ENCODE assay signal across 13 cellular contexts in genomic region chr19:789473-790052, GRCh38. TPM values are rescaled to one million over a fixed set of nuclear protein-coding genes. Genes with fewer than 3 reads are reported as not detected.
DNase-seq lines count a peak whose midpoint lies in the region; ATAC-seq, FAIRE-seq and TF ChIP-seq lines count a peak whose summit lies in the region.
"Had no signal": no experiment of that assay in that cellular context is flagged by ENCODE, and none has a peak within 500 bp of the region (broad histone marks: within the 10 kb centered on the region; RNA-seq: fewer than 3 reads in every experiment).

No MANE protein-coding gene starts in this region.

- no peaks in the 10 kb centered on the region for H3K79me2 ChIP-seq in HepG2 (ENCODE audit: insufficient read depth, low read length)

- BruUV-seq in Panc1 (replicated peaks; lab: Mats Ljungman, UMichigan) (no TSS peak), HepG2 (replicated peaks; lab: Mats Ljungman, UMichigan) (no TSS peak)

- peaks cover 6% of the 10 kb centered on the region for H3K36me3 Mint-ChIP-seq in endodermal cell (ENCODE audit: low read depth)
- H3K36me3 Mint-ChIP-seq in activated T-cell treated with anti-CD3 and anti-CD28 coated beads, Interleukin-2, amount 50 U/mL, for 24 hours (ENCODE audit: low read depth), result no peaks in the 10 kb centered on the region
- H3K36me3 Mint-ChIP-seq: IgD-negative memory B cell had no signal

- H3K27ac ChIP-seq in Panc1 (ENCODE audit: low read length) (peak overlapping the region; percentile 86), endodermal cell (ENCODE audit: low read depth, low read length) (peak overlapping the region; percentile 93), HepG2 (ENCODE audit: extremely low read length, insufficient read depth, low read length) (peak overlapping the region; percentile 89), suprapubic skin (peak overlapping the region; percentile 81)

- DNase-seq in Panc1 (ENCODE audit: low read depth, low spot score) (no peak), endodermal cell (no peak), HepG2 (ENCODE audit: low spot score) (peak; percentile 58), suprapubic skin (ENCODE audit: low spot score in 2 of 2) (no peak), HuH-7.5 (ENCODE audit: low spot score) (no peak), NCI-H2227 treated with DMSO at 0.1 percent for 48 hours (lab: John Stamatoyannopoulos, UW) (no peak)
- DNase-seq in activated T-cell treated with anti-CD3 and anti-CD28 coated beads, Interleukin-2, amount 50 U/mL, for 24 hours, result no peak
- DNase-seq: kidney glomerular epithelial cell, NCI-H446 had no signal

- peak overlapping the region; percentile 83 for H3K4me2 ChIP-seq in HepG2 (ENCODE audit: low read depth, low read length)

- peak in 1 of 2 experiments; percentile 22; a peak in 1 of 4 replicates for TF ChIP-seq EP300 in HepG2 (IDR thresholded peaks at IDR 0.05; ENCODE audit: low read depth in 2 of 2, low read length in 2 of 2)
- peak; percentile 61 for TF ChIP-seq EP300 in HepG2 (CRISPR knock-in tag; IDR thresholded peaks at IDR 0.05; ENCODE audit: borderline replicate concordance)
- no peak for TF ChIP-seq EP300 in suprapubic skin (IDR thresholded peaks at IDR 0.05)

- intact Hi-C loops in Panc1 (cut with micrococcal nuclease; ENCODE audit: unreplicated experiment), result no loop called here
- intact Hi-C loops in HepG2 (cut with micrococcal nuclease; ENCODE audit: unreplicated experiment), result loop anchor here (10.0 kb wide), 1 partner anchor 205 kb away; no protein-coding TSS in a partner anchor

- H3K27me3 ChIP-seq in Panc1 (ENCODE audit: control insufficient read depth, insufficient read depth, low read length) (no peaks in the 10 kb centered on the region), endodermal cell (ENCODE audit: control insufficient read depth, insufficient read depth, low read length, poor library complexity, severe bottlenecking) (no peaks in the 10 kb centered on the region), HepG2 (ENCODE audit: control insufficient read depth in 1 of 2, insufficient read depth in 2 of 2, low read length in 2 of 2) (no peaks in the 10 kb centered on the region), suprapubic skin (no peaks in the 10 kb centered on the region)

- H3K4me1 ChIP-seq in Panc1 (ENCODE audit: control insufficient read depth, insufficient read depth, low read length), result peaks cover 24% of the 10 kb centered on the region
- H3K4me1 ChIP-seq in endodermal cell (ENCODE audit: control insufficient read depth, insufficient read depth, low read length), result peaks cover 4% of the 10 kb centered on the region
- H3K4me1 ChIP-seq in HepG2 (ENCODE audit: insufficient read depth, low read length), result peaks cover 61% of the 10 kb centered on the region
- peaks cover 36% of the 10 kb centered on the region for H3K4me1 ChIP-seq in suprapubic skin

- H3K27me3 Mint-ChIP-seq in endodermal cell (ENCODE audit: insufficient read depth), result no peaks in the 10 kb centered on the region
- no peaks in the 10 kb centered on the region for H3K27me3 Mint-ChIP-seq in activated T-cell treated with anti-CD3 and anti-CD28 coated beads, Interleukin-2, amount 50 U/mL, for 24 hours
- H3K27me3 Mint-ChIP-seq: activated T-helper 17 cell treated with anti-CD3 and anti-CD28 coated beads, Interleukin-2, amount 50 U/mL, for 72 hours had no signal

- WGBS in endodermal cell (ENCODE audit: insufficient coverage in 1 of 2, insufficient read length in 1 of 2), 2 experiments, result 42 to 62% methylated on average over 20 to 21 of the region's 21 CpGs
- WGBS in HepG2 (ENCODE audit: low lambda C conversion rate), result 2% methylated on average over 21 of the region's 21 CpGs
- WGBS in suprapubic skin, result 51% methylated on average over 19 of the region's 21 CpGs

- H3K27ac Mint-ChIP-seq in endodermal cell, result peak overlapping the region; percentile 75
- H3K27ac Mint-ChIP-seq in activated T-cell treated with anti-CD3 and anti-CD28 coated beads, Interleukin-2, amount 50 U/mL, for 24 hours, result no peak overlapping the region
- H3K27ac Mint-ChIP-seq: activated T-helper 17 cell treated with anti-CD3 and anti-CD28 coated beads, Interleukin-2, amount 50 U/mL, for 72 hours; T-helper 1 cell treated with Interleukin-12 subunit alpha and Interleukin-12 subunit beta and Interleukin-4 antibody, amounts not matched to agents 30 μg/mL and 1 μg/mL, for 36 hours had no signal

- TF ChIP-seq RAD21 in HepG2 (CRISPR knock-in tag; IDR thresholded peaks at IDR 0.05), result no peak; the same call in 1 of the 2 replicates

- peak; percentile 74 for ATAC-seq in Panc1
- ATAC-seq in HepG2, result peak; percentile 81
- ATAC-seq in HG03565 (IDR thresholded peaks at IDR 0.05; ENCODE audit: unreplicated experiment), result no peak
- ATAC-seq: activated T-helper 17 cell treated with anti-CD3 and anti-CD28 coated beads, Interleukin-2, amount 50 U/mL, for 72 hours had no signal

- H3K9ac ChIP-seq in endodermal cell (ENCODE audit: extremely low read depth, low read length, poor library complexity, severe bottlenecking), result peak overlapping the region; percentile 4
- peak overlapping the region; percentile 68 for H3K9ac ChIP-seq in HepG2 (ENCODE audit: insufficient read depth, low read depth, low read length)

- no peak overlapping the region for H2AFZ ChIP-seq in HepG2 (ENCODE audit: low read length)

- in situ Hi-C loops in Panc1 (cut with HindIII; ENCODE audit: low pct_unique_long_range_greater_than_20kb, low sequenced_read_pairs) (no loop called here), HepG2 (cut with HindIII; ENCODE audit: extremely low pct_ligation_motif_present, low pct_unique_long_range_greater_than_20kb) (no loop called here)

- TF ChIP-seq CTCF in Panc1 (IDR thresholded peaks at IDR 0.05) (no peak), endodermal cell (conservative IDR thresholded peaks at IDR 0.05) (peak; percentile 10), HepG2 (CRISPR knock-in tag; IDR thresholded peaks at IDR 0.05) (no peak), suprapubic skin (IDR thresholded peaks at IDR 0.05) (no peak)

- H3K36me3 ChIP-seq in Panc1 (ENCODE audit: control insufficient read depth, insufficient read depth, low read length), result no peaks in the 10 kb centered on the region
- peaks cover 4% of the 10 kb centered on the region for H3K36me3 ChIP-seq in endodermal cell (ENCODE audit: control insufficient read depth, insufficient read depth, low read length)
- H3K36me3 ChIP-seq in HepG2 (replicated peaks in 1 of 2; ENCODE audit: control insufficient read depth in 1 of 2, insufficient read depth in 2 of 2, low read length in 2 of 2), result no peaks in the 10 kb centered on the region
- H3K36me3 ChIP-seq in suprapubic skin, result no peaks in the 10 kb centered on the region

- POLR2A ChIA-PET in Panc1 (lab: Charles Lee) (interaction anchor here (0.8 kb wide), 1 partner anchor 13 kb away, joined by 6 read pairs; no protein-coding TSS in a partner anchor), HepG2 (lab: Yijun Ruan, JAX) (interaction anchor here (0.8 to 2.5 kb wide), 7 partner anchors 9 to 265 kb away, joined by 3 to 16 read pairs (median 3); no protein-coding TSS in a partner anchor)

- FAIRE-seq in HepG2 (lab: Jason Lieb, UNC), result peak; percentile 81

- H3K9me3 Mint-ChIP-seq in endodermal cell, result peaks cover under 1% of the 10 kb centered on the region
- H3K9me3 Mint-ChIP-seq in activated T-cell treated with anti-CD3 and anti-CD28 coated beads, Interleukin-2, amount 50 U/mL, for 24 hours, result no peaks in the 10 kb centered on the region
- H3K9me3 Mint-ChIP-seq: activated T-helper 17 cell treated with anti-CD3 and anti-CD28 coated beads, Interleukin-2, amount 50 U/mL, for 72 hours; IgD-negative memory B cell; T-helper 1 cell treated with Interleukin-12 subunit alpha and Interleukin-12 subunit beta and Interleukin-4 antibody, amounts not matched to agents 30 μg/mL and 1 μg/mL, for 36 hours had no signal

- H4K20me1 ChIP-seq in HepG2 (ENCODE audit: insufficient read depth, low read length), result no peaks in the 10 kb centered on the region

- CTCF ChIA-PET in Panc1 (lab: Charles Lee) (no interaction called here), HepG2 (lab: Yijun Ruan, JAX; ENCODE audit: low intra/inter-chr PET ratio, low total read pairs) (interaction anchor here (2.1 kb wide), 1 partner anchor 19 kb away, joined by 9 read pairs; no protein-coding TSS in a partner anchor)

- H3K4me3 Mint-ChIP-seq in endodermal cell, result peak overlapping the region; percentile 1
- no peak overlapping the region for H3K4me3 Mint-ChIP-seq in activated T-cell treated with anti-CD3 and anti-CD28 coated beads, Interleukin-2, amount 50 U/mL, for 24 hours
- H3K4me3 Mint-ChIP-seq: activated T-helper 17 cell treated with anti-CD3 and anti-CD28 coated beads, Interleukin-2, amount 50 U/mL, for 72 hours; IgD-negative memory B cell; T-helper 1 cell treated with Interleukin-12 subunit alpha and Interleukin-12 subunit beta and Interleukin-4 antibody, amounts not matched to agents 30 μg/mL and 1 μg/mL, for 36 hours had no signal

- peaks cover 18% of the 10 kb centered on the region for H3K4me1 Mint-ChIP-seq in endodermal cell
- H3K4me1 Mint-ChIP-seq in activated T-cell treated with anti-CD3 and anti-CD28 coated beads, Interleukin-2, amount 50 U/mL, for 24 hours (ENCODE audit: low read depth), result no peaks in the 10 kb centered on the region
- H3K4me1 Mint-ChIP-seq: activated T-helper 17 cell treated with anti-CD3 and anti-CD28 coated beads, Interleukin-2, amount 50 U/mL, for 72 hours; IgD-negative memory B cell had no signal

- peak overlapping the region in 1 of 2 experiments; percentile 13; a peak in 1 of 4 replicates for H3K4me3 ChIP-seq in Panc1 (ENCODE audit: low read depth in 2 of 2, low read length in 2 of 2)
- H3K4me3 ChIP-seq in endodermal cell (ENCODE audit: low read length), result no peak overlapping the region
- peak overlapping the region; percentile 51 to 68 (median 61) for H3K4me3 ChIP-seq in HepG2 (replicated peaks in 1 of 3; ENCODE audit: insufficient read depth in 1 of 3, low read depth in 2 of 3, low read length in 3 of 3)
- H3K4me3 ChIP-seq in suprapubic skin, result peak overlapping the region; percentile 6

- H3K9me3 ChIP-seq in Panc1 (ENCODE audit: control insufficient read depth, insufficient read depth, low read depth, low read length), result no peaks in the 10 kb centered on the region
- H3K9me3 ChIP-seq in endodermal cell (ENCODE audit: control insufficient read depth, low read length), result no peaks in the 10 kb centered on the region
- H3K9me3 ChIP-seq in HepG2 (ENCODE audit: low read length), result no peaks in the 10 kb centered on the region
- H3K9me3 ChIP-seq in suprapubic skin, result no peaks in the 10 kb centered on the region

- TF ChIP-seq POLR2A in HepG2 (IDR thresholded peaks at IDR 0.05; ENCODE audit: insufficient read depth in 1 of 2, low read depth in 2 of 2, low read length in 2 of 2), result peak in 1 of 2 experiments; percentile 11; a peak in 1 of 4 replicates
- no peak for TF ChIP-seq POLR2A in suprapubic skin (IDR thresholded peaks at IDR 0.05)

RNA-seq across cellular contexts. Expression of gene PTBP1, which starts 7.7 kb away (rescaled TPM):
- 515 TPM for total RNA-seq in Panc1 (2021; ENCODE audit: unreplicated experiment)
- polyA plus RNA-seq in Panc1 (2012; ENCODE audit: insufficient read length), result 590 TPM
- total RNA-seq in endodermal cell, result 100 to 1,000 TPM; 647 to 694 TPM
- polyA plus RNA-seq in endodermal cell (2013, experiment 1 of 2), result 360 TPM
- polyA plus RNA-seq in endodermal cell (2013, experiment 2 of 2), result 328 TPM
- 188 and 195 TPM in 2 replicates for total RNA-seq in HepG2 (2016; rRNA removed; fragmentation: Illumina TruSeq; extraction: Trizol)
- total RNA-seq in HepG2 (2016; cell fraction: cytosol; rRNA removed; fragmentation: Illumina TruSeq; extraction: Trizol; ENCODE audit: low read depth), result 49.8 and 51.1 TPM in 2 replicates
- 161 and 198 TPM in 2 replicates for total RNA-seq in HepG2 (2016; cell fraction: insoluble cytoplasmic fraction; rRNA removed; fragmentation: Illumina TruSeq; extraction: Trizol)
- 106 and 109 TPM in 2 replicates for total RNA-seq in HepG2 (2016; cell fraction: membrane; rRNA removed; fragmentation: Illumina TruSeq; extraction: Trizol)
- total RNA-seq in HepG2 (2016; cell fraction: nucleus; rRNA removed; fragmentation: Illumina TruSeq; extraction: Trizol), result 117 and 125 TPM in 2 replicates
- 288 and 314 TPM in 2 replicates for polyA plus RNA-seq in HepG2 (2011; rRNA removed)
- 80.5 and 107 TPM in 2 replicates for polyA plus RNA-seq in HepG2 (2011; cell fraction: cytosol; rRNA removed)
- polyA plus RNA-seq in HepG2 (2011; cell fraction: nucleus; rRNA removed), result 339 and 475 TPM in 2 replicates
- polyA plus RNA-seq in HepG2 (2012), result 291 and 347 TPM in 2 replicates
- 51.1 and 55.1 TPM in 2 replicates for polyA plus RNA-seq in HepG2 (2016; cell fraction: cytosol; fragmentation: Illumina TruSeq; extraction: Trizol; ENCODE audit: low read depth)
- 208 and 235 TPM in 2 replicates for polyA plus RNA-seq in HepG2 (2016; cell fraction: insoluble cytoplasmic fraction; fragmentation: Illumina TruSeq; extraction: Trizol; ENCODE audit: low read depth)
- 112 TPM in 2 replicates for polyA plus RNA-seq in HepG2 (2016; cell fraction: membrane; fragmentation: Illumina TruSeq; extraction: Trizol; ENCODE audit: low read depth)
- 264 and 280 TPM in 2 replicates for polyA plus RNA-seq in HepG2 (2016; cell fraction: nucleus; fragmentation: Illumina TruSeq; extraction: Trizol; ENCODE audit: insufficient read depth, low read depth)
- polyA minus RNA-seq in HepG2 (2011; rRNA and poly(A)+ RNA removed; ENCODE audit: low replicate concordance), result 302 and 434 TPM in 2 replicates
- 155 and 182 TPM in 2 replicates for polyA minus RNA-seq in HepG2 (2011; cell fraction: cytosol; rRNA and poly(A)+ RNA removed)
- 142 and 164 TPM in 2 replicates for polyA minus RNA-seq in HepG2 (2011; cell fraction: nucleus; rRNA and poly(A)+ RNA removed)
- total RNA-seq in suprapubic skin, result 100 to 1,000 TPM; 152 to 227 (median 174) TPM

RNA-seq across cellular contexts. Expression of gene PLPPR3, which starts 32.2 kb away (rescaled TPM):
- total RNA-seq in Panc1 (2021; ENCODE audit: unreplicated experiment) (63.7 TPM), endodermal cell (100 to 1,000 TPM; 110 to 111 TPM), HepG2 (2016; rRNA removed; fragmentation: Illumina TruSeq; extraction: Trizol) (0.07 TPM in 1 of 2 replicates, not detected in the other), suprapubic skin (not detected)
- 123 TPM for polyA plus RNA-seq in Panc1 (2012; ENCODE audit: insufficient read length)
- 157 TPM for polyA plus RNA-seq in endodermal cell (2013, experiment 1 of 2)
- 150 TPM for polyA plus RNA-seq in endodermal cell (2013, experiment 2 of 2)
- not detected in 2 replicates for total RNA-seq in HepG2 (2016; cell fraction: cytosol; rRNA removed; fragmentation: Illumina TruSeq; extraction: Trizol; ENCODE audit: low read depth)
- 0.09 TPM in 1 of 2 replicates, not detected in the other for total RNA-seq in HepG2 (2016; cell fraction: insoluble cytoplasmic fraction; rRNA removed; fragmentation: Illumina TruSeq; extraction: Trizol)
- total RNA-seq in HepG2 (2016; cell fraction: membrane; rRNA removed; fragmentation: Illumina TruSeq; extraction: Trizol), result not detected in 2 replicates
- total RNA-seq in HepG2 (2016; cell fraction: nucleus; rRNA removed; fragmentation: Illumina TruSeq; extraction: Trizol), result not detected in 2 replicates
- polyA plus RNA-seq in HepG2 (2011; rRNA removed), result 0.16 and 0.17 TPM in 2 replicates
- 0.14 and 0.19 TPM in 2 replicates for polyA plus RNA-seq in HepG2 (2011; cell fraction: cytosol; rRNA removed)
- polyA plus RNA-seq in HepG2 (2011; cell fraction: nucleus; rRNA removed), result 0.19 and 0.34 TPM in 2 replicates
- polyA plus RNA-seq in HepG2 (2012), result 0.27 TPM in 1 of 2 replicates, not detected in the other
- not detected in 2 replicates for polyA plus RNA-seq in HepG2 (2016; cell fraction: cytosol; fragmentation: Illumina TruSeq; extraction: Trizol; ENCODE audit: low read depth)
- not detected in 2 replicates for polyA plus RNA-seq in HepG2 (2016; cell fraction: insoluble cytoplasmic fraction; fragmentation: Illumina TruSeq; extraction: Trizol; ENCODE audit: low read depth)
- polyA plus RNA-seq in HepG2 (2016; cell fraction: membrane; fragmentation: Illumina TruSeq; extraction: Trizol; ENCODE audit: low read depth), result not detected in 2 replicates
- polyA plus RNA-seq in HepG2 (2016; cell fraction: nucleus; fragmentation: Illumina TruSeq; extraction: Trizol; ENCODE audit: insufficient read depth, low read depth), result not detected in 2 replicates
- 0.16 and 0.22 TPM in 2 replicates for polyA minus RNA-seq in HepG2 (2011; rRNA and poly(A)+ RNA removed; ENCODE audit: low replicate concordance)
- not detected in 2 replicates for polyA minus RNA-seq in HepG2 (2011; cell fraction: cytosol; rRNA and poly(A)+ RNA removed)
- not detected in 2 replicates for polyA minus RNA-seq in HepG2 (2011; cell fraction: nucleus; rRNA and poly(A)+ RNA removed)
- total RNA-seq: activated T-helper 17 cell treated with anti-CD3 and anti-CD28 coated beads, Interleukin-2, amount 50 U/mL, for 72 hours had no signal
- polyA plus RNA-seq: IgD-negative memory B cell had no signal

RNA-seq across cellular contexts. Expression of gene AZU1, which starts 38.1 kb away (rescaled TPM):
- 5.8 TPM for total RNA-seq in Panc1 (2021; ENCODE audit: unreplicated experiment)
- 5.9 TPM for polyA plus RNA-seq in Panc1 (2012; ENCODE audit: insufficient read length)
- total RNA-seq in endodermal cell, result 1 to 10 TPM; 2.5 to 3.7 TPM
- polyA plus RNA-seq in endodermal cell (2013, experiment 1 of 2), result 1.2 TPM
- polyA plus RNA-seq in endodermal cell (2013, experiment 2 of 2), result 1.2 TPM
- total RNA-seq in HepG2 (2016; rRNA removed; fragmentation: Illumina TruSeq; extraction: Trizol), result not detected in 2 replicates
- total RNA-seq in HepG2 (2016; cell fraction: cytosol; rRNA removed; fragmentation: Illumina TruSeq; extraction: Trizol; ENCODE audit: low read depth), result not detected in 2 replicates
- not detected in 2 replicates for total RNA-seq in HepG2 (2016; cell fraction: insoluble cytoplasmic fraction; rRNA removed; fragmentation: Illumina TruSeq; extraction: Trizol)
- total RNA-seq in HepG2 (2016; cell fraction: membrane; rRNA removed; fragmentation: Illumina TruSeq; extraction: Trizol), result not detected in 2 replicates
- total RNA-seq in HepG2 (2016; cell fraction: nucleus; rRNA removed; fragmentation: Illumina TruSeq; extraction: Trizol), result not detected in 2 replicates
- polyA plus RNA-seq in HepG2 (2011; rRNA removed), result 0.08 TPM in 1 of 2 replicates, not detected in the other
- polyA plus RNA-seq in HepG2 (2011; cell fraction: cytosol; rRNA removed), result not detected in 2 replicates
- not detected in 2 replicates for polyA plus RNA-seq in HepG2 (2011; cell fraction: nucleus; rRNA removed)
- not detected in 2 replicates for polyA plus RNA-seq in HepG2 (2012)
- not detected in 2 replicates for polyA plus RNA-seq in HepG2 (2016; cell fraction: cytosol; fragmentation: Illumina TruSeq; extraction: Trizol; ENCODE audit: low read depth)
- not detected in 2 replicates for polyA plus RNA-seq in HepG2 (2016; cell fraction: insoluble cytoplasmic fraction; fragmentation: Illumina TruSeq; extraction: Trizol; ENCODE audit: low read depth)
- not detected in 2 replicates for polyA plus RNA-seq in HepG2 (2016; cell fraction: membrane; fragmentation: Illumina TruSeq; extraction: Trizol; ENCODE audit: low read depth)
- polyA plus RNA-seq in HepG2 (2016; cell fraction: nucleus; fragmentation: Illumina TruSeq; extraction: Trizol; ENCODE audit: insufficient read depth, low read depth), result not detected in 2 replicates
- not detected in 2 replicates for polyA minus RNA-seq in HepG2 (2011; rRNA and poly(A)+ RNA removed; ENCODE audit: low replicate concordance)
- not detected in 2 replicates for polyA minus RNA-seq in HepG2 (2011; cell fraction: cytosol; rRNA and poly(A)+ RNA removed)
- polyA minus RNA-seq in HepG2 (2011; cell fraction: nucleus; rRNA and poly(A)+ RNA removed), result not detected in 2 replicates
- total RNA-seq in suprapubic skin, result under 1 TPM in 1 of 4 donors, not detected in 3; 0.79 TPM
- polyA plus RNA-seq: IgD-negative memory B cell had no signal

RNA-seq across cellular contexts. Expression of gene MISP, which starts 38.7 kb away (rescaled TPM):
- total RNA-seq in Panc1 (2021; ENCODE audit: unreplicated experiment) (5.8 TPM), endodermal cell (under 1 TPM in 1 of 2 donors, not detected in 1; 0.11 TPM), HepG2 (2016; rRNA removed; fragmentation: Illumina TruSeq; extraction: Trizol) (1.1 and 1.3 TPM in 2 replicates), suprapubic skin (1 to 10 TPM in 2 of 4 donors, under 1 TPM in 1, not detected in 1; 0.60 to 6.5 (median 2.0) TPM)
- 4.3 TPM for polyA plus RNA-seq in Panc1 (2012; ENCODE audit: insufficient read length)
- 0.18 TPM for polyA plus RNA-seq in endodermal cell (2013, experiment 1 of 2)
- 0.21 TPM for polyA plus RNA-seq in endodermal cell (2013, experiment 2 of 2)
- total RNA-seq in HepG2 (2016; cell fraction: cytosol; rRNA removed; fragmentation: Illumina TruSeq; extraction: Trizol; ENCODE audit: low read depth), result 0.30 and 0.35 TPM in 2 replicates
- total RNA-seq in HepG2 (2016; cell fraction: insoluble cytoplasmic fraction; rRNA removed; fragmentation: Illumina TruSeq; extraction: Trizol), result 0.77 and 1.3 TPM in 2 replicates
- 0.77 and 0.96 TPM in 2 replicates for total RNA-seq in HepG2 (2016; cell fraction: membrane; rRNA removed; fragmentation: Illumina TruSeq; extraction: Trizol)
- 0.78 and 0.99 TPM in 2 replicates for total RNA-seq in HepG2 (2016; cell fraction: nucleus; rRNA removed; fragmentation: Illumina TruSeq; extraction: Trizol)
- polyA plus RNA-seq in HepG2 (2011; rRNA removed), result 0.67 and 0.71 TPM in 2 replicates
- polyA plus RNA-seq in HepG2 (2011; cell fraction: cytosol; rRNA removed), result 0.53 and 0.71 TPM in 2 replicates
- 0.81 and 0.85 TPM in 2 replicates for polyA plus RNA-seq in HepG2 (2011; cell fraction: nucleus; rRNA removed)
- 2.1 and 3.1 TPM in 2 replicates for polyA plus RNA-seq in HepG2 (2012)
- polyA plus RNA-seq in HepG2 (2016; cell fraction: cytosol; fragmentation: Illumina TruSeq; extraction: Trizol; ENCODE audit: low read depth), result 0.23 and 0.32 TPM in 2 replicates
- polyA plus RNA-seq in HepG2 (2016; cell fraction: insoluble cytoplasmic fraction; fragmentation: Illumina TruSeq; extraction: Trizol; ENCODE audit: low read depth), result 1.2 and 1.5 TPM in 2 replicates
- 0.40 and 0.79 TPM in 2 replicates for polyA plus RNA-seq in HepG2 (2016; cell fraction: membrane; fragmentation: Illumina TruSeq; extraction: Trizol; ENCODE audit: low read depth)
- polyA plus RNA-seq in HepG2 (2016; cell fraction: nucleus; fragmentation: Illumina TruSeq; extraction: Trizol; ENCODE audit: insufficient read depth, low read depth), result 1.2 and 1.6 TPM in 2 replicates
- 1.2 and 37.0 TPM in 2 replicates for polyA minus RNA-seq in HepG2 (2011; rRNA and poly(A)+ RNA removed; ENCODE audit: low replicate concordance)
- 0.62 and 0.99 TPM in 2 replicates for polyA minus RNA-seq in HepG2 (2011; cell fraction: cytosol; rRNA and poly(A)+ RNA removed)
- 0.37 and 0.39 TPM in 2 replicates for polyA minus RNA-seq in HepG2 (2011; cell fraction: nucleus; rRNA and poly(A)+ RNA removed)
- polyA plus RNA-seq: IgD-negative memory B cell had no signal

RNA-seq across cellular contexts. Expression of gene PRTN3, which starts 51.2 kb away (rescaled TPM):
- total RNA-seq in Panc1 (2021; ENCODE audit: unreplicated experiment) (1.5 TPM), endodermal cell (not detected), HepG2 (2016; rRNA removed; fragmentation: Illumina TruSeq; extraction: Trizol) (not detected in 2 replicates), suprapubic skin (not detected)
- polyA plus RNA-seq in Panc1 (2012; ENCODE audit: insufficient read length), result 2.6 TPM
- polyA plus RNA-seq in endodermal cell (2013, experiment 1 of 2), result 0.61 TPM
- polyA plus RNA-seq in endodermal cell (2013, experiment 2 of 2), result 0.29 TPM
- total RNA-seq in HepG2 (2016; cell fraction: cytosol; rRNA removed; fragmentation: Illumina TruSeq; extraction: Trizol; ENCODE audit: low read depth), result not detected in 2 replicates
- total RNA-seq in HepG2 (2016; cell fraction: insoluble cytoplasmic fraction; rRNA removed; fragmentation: Illumina TruSeq; extraction: Trizol), result not detected in 2 replicates
- not detected in 2 replicates for total RNA-seq in HepG2 (2016; cell fraction: membrane; rRNA removed; fragmentation: Illumina TruSeq; extraction: Trizol)
- not detected in 2 replicates for total RNA-seq in HepG2 (2016; cell fraction: nucleus; rRNA removed; fragmentation: Illumina TruSeq; extraction: Trizol)
- polyA plus RNA-seq in HepG2 (2011; rRNA removed), result 0.10 TPM in 1 of 2 replicates, not detected in the other
- 0.17 TPM in 1 of 2 replicates, not detected in the other for polyA plus RNA-seq in HepG2 (2011; cell fraction: cytosol; rRNA removed)
- 0.14 and 0.16 TPM in 2 replicates for polyA plus RNA-seq in HepG2 (2011; cell fraction: nucleus; rRNA removed)
- not detected in 2 replicates for polyA plus RNA-seq in HepG2 (2012)
- not detected in 2 replicates for polyA plus RNA-seq in HepG2 (2016; cell fraction: cytosol; fragmentation: Illumina TruSeq; extraction: Trizol; ENCODE audit: low read depth)
- polyA plus RNA-seq in HepG2 (2016; cell fraction: insoluble cytoplasmic fraction; fragmentation: Illumina TruSeq; extraction: Trizol; ENCODE audit: low read depth), result not detected in 2 replicates
- not detected in 2 replicates for polyA plus RNA-seq in HepG2 (2016; cell fraction: membrane; fragmentation: Illumina TruSeq; extraction: Trizol; ENCODE audit: low read depth)
- not detected in 2 replicates for polyA plus RNA-seq in HepG2 (2016; cell fraction: nucleus; fragmentation: Illumina TruSeq; extraction: Trizol; ENCODE audit: insufficient read depth, low read depth)
- 0.14 TPM in 1 of 2 replicates, not detected in the other for polyA minus RNA-seq in HepG2 (2011; rRNA and poly(A)+ RNA removed; ENCODE audit: low replicate concordance)
- polyA minus RNA-seq in HepG2 (2011; cell fraction: cytosol; rRNA and poly(A)+ RNA removed), result not detected in 2 replicates
- polyA minus RNA-seq in HepG2 (2011; cell fraction: nucleus; rRNA and poly(A)+ RNA removed), result not detected in 2 replicates
- total RNA-seq: activated T-helper 17 cell treated with anti-CD3 and anti-CD28 coated beads, Interleukin-2, amount 50 U/mL, for 72 hours had no signal
- polyA plus RNA-seq: IgD-negative memory B cell had no signal

Comparison
In these comparisons a context has a peak if more than half of its experiments do, and no peak if none do; other contexts are left out.
1. RNA of gene PLPPR3, which starts 32.2 kb away (total RNA-seq): 110 to 111 TPM in endodermal cell and 63.7 TPM in Panc1 (single experiment); 0.07 to 0.09 TPM in HepG2 and not detected in suprapubic skin; every median in the first group is over 10 times any median in the second.
2. Peak in every context shown above with its lines, with median percentiles within 50 percentile points of each other: H3K27ac ChIP-seq.